Comparison of ENCODE assay signal across 8 cellular contexts in genomic region chr14:31926123-31926522, GRCh38.
A peak's percentile ranks its signal among the peaks of the same experiment; 100 is the strongest.
DNase-seq lines count a peak whose midpoint lies in the region; ATAC-seq and TF ChIP-seq lines count a peak whose summit lies in the region.

No MANE protein-coding gene starts in this region.

- no peak overlapping the region for H3K4me3 ChIP-seq in breast epithelium

- H3K9me3 ChIP-seq in breast epithelium: no peaks in the 10 kb centered on the region

- no peaks in the 10 kb centered on the region for H3K36me3 ChIP-seq in breast epithelium

- no peak for TF ChIP-seq POLR2A in breast epithelium (IDR thresholded peaks at IDR 0.05)

- H3K4me1 ChIP-seq in breast epithelium: no peaks in the 10 kb centered on the region

- intact Hi-C loops in breast epithelium (cut with DNase I; ENCODE audit: low total_unique reads): loop anchor here (10.0 kb wide), 1 partner anchor 319 kb away; no protein-coding TSS in a partner anchor

- ATAC-seq in HG02759 (IDR thresholded peaks at IDR 0.05; ENCODE audit: unreplicated experiment): peak; percentile 69
- ATAC-seq in HG02970 (IDR thresholded peaks at IDR 0.05; ENCODE audit: low FRiP score, unreplicated experiment): no peak
- no peak for ATAC-seq in GM21717 (IDR thresholded peaks at IDR 0.05; ENCODE audit: unreplicated experiment)

- DNase-seq in stimulated activated CD4-positive, alpha-beta T cell treated with anti-CD3 and anti-CD28 coated beads, Interleukin-4, amount 100 ng/mL, for 24 hours: peak; percentile 15
- no peak for DNase-seq in stimulated activated CD4-positive, alpha-beta T cell treated with anti-CD3 and anti-CD28 coated beads, Interleukin-2, amount 100 ng/mL, for 24 hours
- DNase-seq in NCI-H748 treated with DMSO at 0.1 percent for 48 hours (lab: John Stamatoyannopoulos, UW) (peak; percentile 10), breast epithelium (ENCODE audit: low spot score in 2 of 2) (no peak), medulla oblongata (ENCODE audit: extremely low spot score) (peak; percentile 37)

- TF ChIP-seq CTCF in breast epithelium (IDR thresholded peaks at IDR 0.05): peak in 2 of 3 donors; percentile 25 to 34

- no peaks in the 10 kb centered on the region for H3K27me3 ChIP-seq in breast epithelium

- peak overlapping the region; percentile 41 to 68 for H3K27ac ChIP-seq in breast epithelium

Comparison
In these comparisons a context has a peak if more than half of its experiments do, and no peak if none do; other contexts are left out.
1. DNase-seq: peak in stimulated activated CD4-positive, alpha-beta T cell treated with anti-CD3 and anti-CD28 coated beads, Interleukin-4, amount 100 ng/mL, for 24 hours (single experiment), NCI-H748 treated with DMSO at 0.1 percent for 48 hours (single experiment) and medulla oblongata (single experiment); none in stimulated activated CD4-positive, alpha-beta T cell treated with anti-CD3 and anti-CD28 coated beads, Interleukin-2, amount 100 ng/mL, for 24 hours (0 of 2) and breast epithelium (0 of 2).